In genomic region chr5:177295929-177296328, GRCh38 we compare ENCODE assay signal across 1 cellular context.
A peak's percentile ranks its signal among the peaks of the same experiment; 100 is the strongest.
TF ChIP-seq lines count a peak whose summit lies in the region.

No MANE protein-coding gene starts in this region.

TF ChIP-seq in K562, 482 proteins besides CTCF, POLR2A, EP300 and RAD21:
- TF ChIP-seq NR2C2 (CRISPR knock-in tag; IDR thresholded peaks at IDR 0.05) (no peak), NR2C2 (tag; IDR thresholded peaks at IDR 0.05) (no peak), ZNF239 (CRISPR knock-in tag; IDR thresholded peaks at IDR 0.05) (no peak), ZNF12 (CRISPR knock-in tag; IDR thresholded peaks at IDR 0.05) (no peak), ZC3H4 (CRISPR knock-in tag; IDR thresholded peaks at IDR 0.05; ENCODE audit: borderline replicate concordance) (no peak), MCM5 (IDR thresholded peaks at IDR 0.05; ENCODE audit: low read depth) (no peak), CHD4 (IDR thresholded peaks at IDR 0.05; ENCODE audit: insufficient read depth, insufficient replicate concordance, low read depth, low read length, poor library complexity, severe bottlenecking) (no peak), ZNF445 (CRISPR knock-in tag; IDR thresholded peaks at IDR 0.05; ENCODE audit: low read depth) (no peak), RBM22 (IDR thresholded peaks at IDR 0.05; ENCODE audit: low read depth, low read length, poor library complexity, severe bottlenecking) (peak; percentile 72), CEBPB (tag; IDR thresholded peaks at IDR 0.05) (no peak), POLR2G (IDR thresholded peaks at IDR 0.05; ENCODE audit: low read depth, low read length) (peak; percentile 51; the same call in 1 of the 2 replicates), MCM2 (IDR thresholded peaks at IDR 0.05; ENCODE audit: low read depth) (no peak)
